In the genomic region with DNA sequence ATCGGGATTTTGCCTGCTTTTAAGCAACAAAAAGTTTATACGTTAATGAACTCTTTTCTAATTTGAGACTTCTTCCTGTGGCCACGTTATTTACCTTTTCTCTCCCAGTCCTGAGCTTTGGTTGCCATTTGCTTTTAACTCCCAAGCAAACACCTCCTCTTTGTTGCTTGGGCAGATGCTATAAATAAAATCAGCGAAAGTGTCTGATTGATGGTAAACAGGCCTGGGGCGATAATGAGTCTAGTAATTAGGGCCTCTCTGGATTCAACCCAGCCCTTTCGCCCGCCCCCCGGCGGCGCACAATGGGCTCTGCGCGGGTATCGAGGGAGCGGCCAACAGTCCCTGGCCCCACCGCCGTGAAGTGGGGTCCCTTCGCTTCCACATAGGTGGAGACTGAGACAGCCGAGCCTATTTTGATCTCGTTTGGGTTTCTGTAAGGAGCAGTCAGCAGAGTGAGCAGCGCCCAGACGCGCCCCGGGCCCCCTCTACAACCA, we compare ENCODE assay signal across 8 cellular contexts. TPM values are rescaled to one million over a fixed set of nuclear protein-coding genes. Genes with fewer than 3 reads are reported as not detected.
DNase-seq lines count a peak whose midpoint lies in the region; ATAC-seq and TF ChIP-seq lines count a peak whose summit lies in the region.

No MANE protein-coding gene starts in this region.

- peaks cover 10% of the 10 kb centered on the region for H3K4me1 Mint-ChIP-seq in activated CD8-positive, alpha-beta T cell treated with anti-CD3 and anti-CD28 coated beads, Interleukin-2, amount 10 ng/mL, durations not matched to agents 7 days and 5 days (ENCODE audit: low read depth)

- H3K4me3 ChIP-seq in Loucy (ENCODE audit: low read length, poor library complexity, severe bottlenecking): peak overlapping the region; percentile 84
- peak overlapping the region; percentile 55; the same call in 1 of the 2 replicates for H3K4me3 ChIP-seq in iPS DF 6.9 (ENCODE audit: low read length)

- H3K9ac ChIP-seq in Loucy (ENCODE audit: low read depth, low read length, poor library complexity, severe bottlenecking): peak overlapping the region; percentile 79

- peak overlapping the region; percentile 76 for H3K4me3 Mint-ChIP-seq in activated CD8-positive, alpha-beta T cell treated with anti-CD3 and anti-CD28 coated beads, Interleukin-2, amount 10 ng/mL, durations not matched to agents 7 days and 5 days

- H2AFZ ChIP-seq in Loucy (ENCODE audit: low read length): peak overlapping the region; percentile 96

- H3K79me2 ChIP-seq in Loucy (ENCODE audit: insufficient read depth, low read length): peaks cover 15% of the 10 kb centered on the region

- POLR2A ChIA-PET in activated CD8-positive, alpha-beta T cell treated with anti-CD3 and anti-CD28 coated beads, Interleukin-2, amount 10 ng/mL, durations not matched to agents 7 days and 5 days (lab: Charles Lee): no interaction called here

- H3K36me3 Mint-ChIP-seq in activated CD8-positive, alpha-beta T cell treated with anti-CD3 and anti-CD28 coated beads, Interleukin-2, amount 10 ng/mL, durations not matched to agents 7 days and 5 days (ENCODE audit: low read depth): no peaks in the 10 kb centered on the region

- H3K9me3 Mint-ChIP-seq in activated CD8-positive, alpha-beta T cell treated with anti-CD3 and anti-CD28 coated beads, Interleukin-2, amount 10 ng/mL, durations not matched to agents 7 days and 5 days (ENCODE audit: insufficient read depth): no peaks in the 10 kb centered on the region

- H3K27me3 Mint-ChIP-seq in activated CD8-positive, alpha-beta T cell treated with anti-CD3 and anti-CD28 coated beads, Interleukin-2, amount 10 ng/mL, durations not matched to agents 7 days and 5 days (ENCODE audit: low read depth): peaks cover 52% of the 10 kb centered on the region

- no peaks in the 10 kb centered on the region for H3F3A ChIP-seq in Loucy (ENCODE audit: low read depth)

- H4K20me1 ChIP-seq in Loucy (ENCODE audit: insufficient read depth, low read length, poor library complexity, severe bottlenecking): no peaks in the 10 kb centered on the region

- TF ChIP-seq CTCF in Loucy (conservative IDR thresholded peaks at IDR 0.05; ENCODE audit: low read length): peak; percentile 48

- no peaks in the 10 kb centered on the region for H3K9me2 ChIP-seq in Loucy (replicated peaks; ENCODE audit: low read depth, low read length)

- H3K36me3 ChIP-seq in Loucy (ENCODE audit: insufficient read depth, low read length) (no peaks in the 10 kb centered on the region), iPS DF 6.9 (ENCODE audit: control insufficient read depth, insufficient read depth, low read length) (no peaks in the 10 kb centered on the region)

- no CpG with 5 or more reads among the region's 23 CpGs for WGBS in iPS DF 6.9 (ENCODE audit: insufficient coverage, insufficient read length)

- ATAC-seq in GM21576 (IDR thresholded peaks at IDR 0.05; ENCODE audit: unreplicated experiment) (peak; percentile 12), HG03571 (IDR thresholded peaks at IDR 0.05; ENCODE audit: unreplicated experiment) (no peak)
- ATAC-seq in activated CD8-positive, alpha-beta T cell treated with anti-CD3 and anti-CD28 coated beads, Interleukin-2, amount 10 ng/mL, durations not matched to agents 7 days and 5 days: peak; percentile 29
- ATAC-seq in stimulated activated naive CD8-positive, alpha-beta T cell treated with anti-CD3 and anti-CD28 coated beads, Interleukin-15, Interleukin-2, amounts not matched to agents 100 U/mL and 50 U/mL, for 24 hours: peak; percentile 28

- no peaks in the 10 kb centered on the region for H3K27me3 ChIP-seq in Loucy (ENCODE audit: insufficient read depth, low read length, poor library complexity, severe bottlenecking)
- H3K27me3 ChIP-seq in iPS DF 6.9 (ENCODE audit: control insufficient read depth, insufficient read depth, low read length): no peaks in the 10 kb centered on the region

- CTCF ChIA-PET in activated CD8-positive, alpha-beta T cell treated with anti-CD3 and anti-CD28 coated beads, Interleukin-2, amount 10 ng/mL, durations not matched to agents 7 days and 5 days (lab: Charles Lee): interaction anchor here (1.2 to 1.5 kb wide), 2 partner anchors 52 to 183 kb away, joined by 3 to 4 read pairs; no protein-coding TSS in a partner anchor

- H3K27ac Mint-ChIP-seq in activated CD8-positive, alpha-beta T cell treated with anti-CD3 and anti-CD28 coated beads, Interleukin-2, amount 10 ng/mL, durations not matched to agents 7 days and 5 days: no peak overlapping the region

- no peaks in the 10 kb centered on the region for H3K9me3 ChIP-seq in Loucy (ENCODE audit: insufficient read depth, low read depth, low read length)
- H3K9me3 ChIP-seq in iPS DF 6.9 (ENCODE audit: control insufficient read depth, insufficient read depth, low read length): no peaks in the 10 kb centered on the region

- H3K4me1 ChIP-seq in Loucy (ENCODE audit: insufficient read depth, low read length, poor library complexity, severe bottlenecking) (peaks cover 10% of the 10 kb centered on the region), iPS DF 6.9 (ENCODE audit: control insufficient read depth, insufficient read depth, low read length) (no peaks in the 10 kb centered on the region)

- H3K27ac ChIP-seq in iPS DF 6.9 (ENCODE audit: low read length): no peak overlapping the region

- H3K4me2 ChIP-seq in Loucy (ENCODE audit: low read depth, low read length, poor library complexity, severe bottlenecking): peak overlapping the region; percentile 90

- peak; percentile 27 for DNase-seq in DMS 273 treated with DMSO at 0.1 percent for 48 hours (lab: John Stamatoyannopoulos, UW)
- no peak for DNase-seq in activated CD8-positive, alpha-beta T cell treated with anti-CD3 and anti-CD28 coated beads, Interleukin-2, amount 10 ng/mL, durations not matched to agents 7 days and 5 days
- no peak for DNase-seq in iPS DF 6.9 (ENCODE audit: low read depth, low spot score)
- no peak for DNase-seq in stimulated activated naive CD8-positive, alpha-beta T cell treated with anti-CD3 and anti-CD28 coated beads, Interleukin-15, Interleukin-2, amounts not matched to agents 100 U/mL and 50 U/mL, for 24 hours
- no peak for DNase-seq in midbrain (lab: John Stamatoyannopoulos, UW)

RNA-seq across cellular contexts. Expression of a gene that starts 0.8 kb away (rescaled TPM):
- total RNA-seq in activated CD8-positive, alpha-beta T cell treated with anti-CD3 and anti-CD28 coated beads, Interleukin-2, amount 10 ng/mL, durations not matched to agents 7 days and 5 days: under 1 TPM; 0.11 to 0.13 TPM

RNA-seq across cellular contexts. Expression of a gene that starts 53.2 kb away (rescaled TPM):
- 10 to 100 TPM; 22.7 to 24.9 TPM for total RNA-seq in activated CD8-positive, alpha-beta T cell treated with anti-CD3 and anti-CD28 coated beads, Interleukin-2, amount 10 ng/mL, durations not matched to agents 7 days and 5 days
